1 cellular context compared by ENCODE assay signal in genomic region chr10:93757136-93757535, GRCh38.
TF ChIP-seq lines count a peak whose summit lies in the region.

No MANE protein-coding gene starts in this region.

TF ChIP-seq in GM23338, 12 proteins besides CTCF, POLR2A, EP300 and RAD21 (continued from another document):
- TF ChIP-seq ETS1 (IDR thresholded peaks at IDR 0.05): no peak
- no peak for TF ChIP-seq ZNF462 (CRISPR knock-in tag; IDR thresholded peaks at IDR 0.05)
